34 cellular contexts compared by ENCODE assay signal in the genomic region with DNA sequence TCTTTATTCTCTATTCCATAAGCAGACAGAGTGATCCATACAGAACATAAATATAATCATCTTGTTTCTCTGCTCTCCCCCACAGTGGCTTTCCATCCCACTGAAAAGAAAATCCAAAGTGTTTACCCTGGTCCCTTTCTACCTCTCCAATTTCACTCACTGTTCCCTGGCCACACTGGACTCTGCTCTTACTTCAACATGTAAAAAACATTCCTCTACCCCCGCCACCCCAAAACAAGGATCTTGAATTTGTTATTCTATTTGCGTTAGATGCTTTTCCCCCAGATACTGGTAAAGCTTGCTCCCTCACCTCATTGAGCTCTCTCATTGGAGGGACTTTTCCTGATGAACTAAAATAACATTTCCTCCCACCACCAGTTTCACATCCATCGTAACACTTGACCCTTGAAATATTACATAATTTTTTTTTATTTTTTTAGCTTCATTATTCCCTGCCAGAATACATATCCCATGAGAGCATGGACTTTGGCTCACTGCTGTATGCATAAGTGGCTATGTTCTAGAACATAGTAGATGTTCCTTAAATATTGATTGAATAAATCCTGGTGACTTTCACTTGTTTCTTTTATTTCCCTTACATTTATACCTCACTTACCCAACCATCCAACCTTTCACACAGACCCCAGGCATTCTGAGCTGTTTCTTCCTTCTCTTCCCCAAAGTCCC.
"Had no signal": no experiment of that assay in that cellular context is flagged by ENCODE, and none has a peak within 500 bp of the region (broad histone marks: within the 10 kb centered on the region; RNA-seq: fewer than 3 reads in every experiment).

No MANE protein-coding gene starts in this region.

- DNase-seq: activated B cell treated with CpG ODN at 0.5 μM for 24 hours; activated CD4-positive, alpha-beta T cell treated with anti-CD3 and anti-CD28 coated beads for 48 hours; activated CD4-positive, alpha-beta T cell treated with anti-CD3 and anti-CD28 coated beads, Interleukin-2, amount 50 U/mL, for 1 hour; activated CD4-positive, alpha-beta T cell treated with anti-CD3 and anti-CD28 coated beads, Interleukin-2, amount 50 U/mL, for 48 hours; activated CD8-positive, alpha-beta memory T cell treated with anti-CD3 and anti-CD28 coated beads for 24 hours; activated CD8-positive, alpha-beta T cell treated with anti-CD3 and anti-CD28 coated beads for 36 hours; activated effector memory CD4-positive, alpha-beta T cell treated with anti-CD3 and anti-CD28 coated beads, Interleukin-2, amount 50 U/mL, for 16 hours; activated naive CD4-positive, alpha-beta T cell treated with anti-CD3 and anti-CD28 coated beads for 36 hours; activated naive CD8-positive, alpha-beta T cell treated with anti-CD3 and anti-CD28 coated beads for 36 hours; activated naive CD8-positive, alpha-beta T cell treated with anti-CD3 and anti-CD28 coated beads, Interleukin-2, amount 50 U/mL, for 24 hours; activated T-cell treated with anti-CD3 and anti-CD28 coated beads, Interleukin-2, amount 50 U/mL, for 4 hours; adrenal gland; amygdala; central memory CD4-positive, alpha-beta T cell; cerebellar nuclear complex; colonic mucosa; effector CD8-positive, alpha-beta T cell; esophagus squamous epithelium; foreskin melanocyte; T-cell; T1000; WERI-Rb-1 had no signal

- H3K4me1 ChIP-seq: adrenal gland, ascending aorta, breast epithelium, colonic mucosa, esophagus squamous epithelium, gastroesophageal sphincter had no signal

- H3K36me3 Mint-ChIP-seq: activated naive CD4-positive, alpha-beta T cell treated with anti-CD3 and anti-CD28 coated beads, Interleukin-2, amount 50 U/mL, for 24 hours; activated naive CD8-positive, alpha-beta T cell treated with anti-CD3 and anti-CD28 coated beads for 36 hours; brain; T-cell had no signal

- H3K27ac ChIP-seq: adrenal gland, ascending aorta, breast epithelium, cardiac muscle cell, colonic mucosa, epithelial cell of prostate, esophagus squamous epithelium, gastroesophageal sphincter, WERI-Rb-1 had no signal

- ATAC-seq: activated CD4-positive, CD25-positive, alpha-beta regulatory T cell treated with anti-CD3 and anti-CD28 coated beads, Interleukin-2, amount 50 U/mL, for 24 hours; activated CD8-positive, alpha-beta T cell treated with anti-CD3 and anti-CD28 coated beads for 36 hours; activated naive CD8-positive, alpha-beta T cell treated with anti-CD3 and anti-CD28 coated beads, Interleukin-2, amount 50 U/mL, for 24 hours; activated T-cell treated with anti-CD3 and anti-CD28 coated beads, Interleukin-2, amount 50 U/mL, for 4 hours; gastroesophageal sphincter; T-cell had no signal

- H3K27ac Mint-ChIP-seq: activated B cell treated with CpG ODN at 0.5 μM for 24 hours; activated CD8-positive, alpha-beta T cell treated with anti-CD3 and anti-CD28 coated beads for 36 hours; activated naive CD4-positive, alpha-beta T cell treated with anti-CD3 and anti-CD28 coated beads for 36 hours; activated naive CD4-positive, alpha-beta T cell treated with anti-CD3 and anti-CD28 coated beads, Interleukin-2, amount 50 U/mL, for 24 hours; activated naive CD8-positive, alpha-beta T cell treated with anti-CD3 and anti-CD28 coated beads for 36 hours; activated naive CD8-positive, alpha-beta T cell treated with anti-CD3 and anti-CD28 coated beads, Interleukin-2, amount 50 U/mL, for 24 hours; activated T-helper 1 cell treated with anti-CD3 and anti-CD28 coated beads, Interleukin-12 subunit alpha, Interleukin-12 subunit beta, Interleukin-2, Interleukin-4 antibody, amounts not matched to agents 30 ng/mL and 10 ng/mL and 1 ng/mL, durations not matched to agents 14 hours and 24 hours and 36 hours; activated T-helper 2 cell treated with anti-CD3 and anti-CD28 coated beads, Interferon-gamma antibody, Interleukin-2, Interleukin-4, amounts not matched to agents 10 μg/mL and 5 μg/mL and 100 μg/mL, durations not matched to agents 14 hours and 24 hours and 36 hours; brain; T-cell; T-helper 1 cell treated with Interleukin-12 subunit alpha and Interleukin-12 subunit beta and Interleukin-4 antibody, amounts not matched to agents 30 μg/mL and 1 μg/mL, for 36 hours; T-helper 2 cell treated with Interferon-gamma antibody and Interleukin-4, amounts not matched to agents 5 μg/mL and 100 μg/mL, for 36 hours had no signal

- H3K9me3 Mint-ChIP-seq: activated CD8-positive, alpha-beta T cell treated with anti-CD3 and anti-CD28 coated beads for 36 hours; activated naive CD4-positive, alpha-beta T cell treated with anti-CD3 and anti-CD28 coated beads, Interleukin-2, amount 50 U/mL, for 24 hours; activated naive CD8-positive, alpha-beta T cell treated with anti-CD3 and anti-CD28 coated beads for 36 hours; activated T-cell treated with anti-CD3 and anti-CD28 coated beads, Interleukin-2, amount 50 U/mL, for 4 hours; activated T-helper 2 cell treated with anti-CD3 and anti-CD28 coated beads, Interferon-gamma antibody, Interleukin-2, Interleukin-4, amounts not matched to agents 10 μg/mL and 5 μg/mL and 100 μg/mL, durations not matched to agents 14 hours and 24 hours and 36 hours; brain had no signal

- H3K9me3 ChIP-seq: ascending aorta, breast epithelium, colonic mucosa, esophagus squamous epithelium, gastroesophageal sphincter had no signal

- H3K36me3 ChIP-seq: adrenal gland, ascending aorta, breast epithelium, cardiac muscle cell, colonic mucosa, esophagus squamous epithelium, gastroesophageal sphincter, WERI-Rb-1 had no signal

- H3K4me1 Mint-ChIP-seq: activated B cell treated with CpG ODN at 0.5 μM for 24 hours; activated naive CD4-positive, alpha-beta T cell treated with anti-CD3 and anti-CD28 coated beads, Interleukin-2, amount 50 U/mL, for 24 hours; activated naive CD8-positive, alpha-beta T cell treated with anti-CD3 and anti-CD28 coated beads for 36 hours; activated naive CD8-positive, alpha-beta T cell treated with anti-CD3 and anti-CD28 coated beads, Interleukin-2, amount 50 U/mL, for 24 hours; brain; T-cell had no signal

- H3K27me3 Mint-ChIP-seq: activated B cell treated with CpG ODN at 0.5 μM for 24 hours; activated CD8-positive, alpha-beta T cell treated with anti-CD3 and anti-CD28 coated beads for 36 hours; activated naive CD4-positive, alpha-beta T cell treated with anti-CD3 and anti-CD28 coated beads, Interleukin-2, amount 50 U/mL, for 24 hours; activated naive CD8-positive, alpha-beta T cell treated with anti-CD3 and anti-CD28 coated beads for 36 hours; activated naive CD8-positive, alpha-beta T cell treated with anti-CD3 and anti-CD28 coated beads, Interleukin-2, amount 50 U/mL, for 24 hours; T-cell had no signal

- H3K4me3 Mint-ChIP-seq: activated B cell treated with CpG ODN at 0.5 μM for 24 hours; activated CD8-positive, alpha-beta T cell treated with anti-CD3 and anti-CD28 coated beads for 36 hours; activated naive CD4-positive, alpha-beta T cell treated with anti-CD3 and anti-CD28 coated beads for 36 hours; activated naive CD4-positive, alpha-beta T cell treated with anti-CD3 and anti-CD28 coated beads, Interleukin-2, amount 50 U/mL, for 24 hours; activated naive CD8-positive, alpha-beta T cell treated with anti-CD3 and anti-CD28 coated beads for 36 hours; activated naive CD8-positive, alpha-beta T cell treated with anti-CD3 and anti-CD28 coated beads, Interleukin-2, amount 50 U/mL, for 24 hours; activated T-cell treated with anti-CD3 and anti-CD28 coated beads, Interleukin-2, amount 50 U/mL, for 4 hours; activated T-helper 1 cell treated with anti-CD3 and anti-CD28 coated beads, Interleukin-12 subunit alpha, Interleukin-12 subunit beta, Interleukin-2, Interleukin-4 antibody, amounts not matched to agents 30 ng/mL and 10 ng/mL and 1 ng/mL, durations not matched to agents 14 hours and 24 hours and 36 hours; brain; T-cell; T-helper 1 cell treated with Interleukin-12 subunit alpha and Interleukin-12 subunit beta and Interleukin-4 antibody, amounts not matched to agents 30 μg/mL and 1 μg/mL, for 36 hours; T-helper 2 cell treated with Interferon-gamma antibody and Interleukin-4, amounts not matched to agents 5 μg/mL and 100 μg/mL, for 36 hours had no signal

- H3K4me3 ChIP-seq: adrenal gland, ascending aorta, breast epithelium, cardiac muscle cell, colonic mucosa, esophagus squamous epithelium, gastroesophageal sphincter had no signal

- H3K27me3 ChIP-seq: adrenal gland, ascending aorta, breast epithelium, cardiac muscle cell, colonic mucosa, esophagus squamous epithelium, gastroesophageal sphincter had no signal
